Comparison of ENCODE assay signal across 10 cellular contexts in genomic region chr2:144323946-144324345, GRCh38.
A peak's percentile ranks its signal among the peaks of the same experiment; 100 is the strongest.
DNase-seq lines count a peak whose midpoint lies in the region; ATAC-seq and TF ChIP-seq lines count a peak whose summit lies in the region.
"Had no signal": no experiment of that assay in that cellular context is flagged by ENCODE, and none has a peak within 500 bp of the region (broad histone marks: within the 10 kb centered on the region; RNA-seq: fewer than 3 reads in every experiment).

No MANE protein-coding gene starts in this region.

- no peak for TF ChIP-seq CTCF in foreskin fibroblast (IDR thresholded peaks at IDR 0.05; ENCODE audit: low read depth, low read length)

- no peaks in the 10 kb centered on the region for H3K27me3 Mint-ChIP-seq in activated T-cell treated with anti-CD3 and anti-CD28 coated beads, Interleukin-2, amount 50 U/mL, for 72 hours (ENCODE audit: low read depth)
- no peaks in the 10 kb centered on the region for H3K27me3 Mint-ChIP-seq in T-helper 1 cell treated with Interleukin-12 subunit alpha and Interleukin-12 subunit beta and Interleukin-4 antibody, amounts not matched to agents 30 μg/mL and 1 μg/mL, for 36 hours (ENCODE audit: low read depth)

- DNase-seq in activated T-cell treated with anti-CD3 and anti-CD28 coated beads, Interleukin-2, amount 50 U/mL, for 72 hours, result no peak
- no peak for DNase-seq in activated T-cell treated with anti-CD3 and anti-CD28 coated beads, Interleukin-2, amount 50 U/mL, for 1 hour
- no peak for DNase-seq in stimulated activated effector memory CD8-positive, alpha-beta T cell treated with anti-CD3 and anti-CD28 coated beads, Interleukin-12 subunit alpha, Interleukin-12 subunit beta, amount 100 ng/mL, for 72 hours (ENCODE audit: low spot score in 2 of 2)
- DNase-seq in NCI-H2029 (lab: John Stamatoyannopoulos, UW), result no peak
- DNase-seq in foreskin fibroblast, result no peak
- DNase-seq in NCI-H345 treated with DMSO at 0.1 percent for 48 hours (lab: John Stamatoyannopoulos, UW; ENCODE audit: unreplicated experiment), result no peak
- DNase-seq: amygdala had no signal

- peak; percentile 32 to 33 for ATAC-seq in activated T-cell treated with anti-CD3 and anti-CD28 coated beads, Interleukin-2, amount 50 U/mL, for 72 hours (replicated peaks in 1 of 2)
- peak; percentile 60 for ATAC-seq in HG02852 (IDR thresholded peaks at IDR 0.05; ENCODE audit: unreplicated experiment)
- ATAC-seq in stimulated activated effector memory CD8-positive, alpha-beta T cell treated with anti-CD3 and anti-CD28 coated beads, Interleukin-12 subunit alpha, Interleukin-12 subunit beta, amount 100 ng/mL, for 72 hours, result peak; percentile 50

- H3K27ac Mint-ChIP-seq in activated T-cell treated with anti-CD3 and anti-CD28 coated beads, Interleukin-2, amount 50 U/mL, for 72 hours, result peak overlapping the region; percentile 100
- H3K27ac Mint-ChIP-seq in T-helper 1 cell treated with Interleukin-12 subunit alpha and Interleukin-12 subunit beta and Interleukin-4 antibody, amounts not matched to agents 30 μg/mL and 1 μg/mL, for 36 hours, result peak overlapping the region; percentile 77
- H3K27ac Mint-ChIP-seq in stimulated activated effector memory CD8-positive, alpha-beta T cell treated with anti-CD3 and anti-CD28 coated beads, Interleukin-12 subunit alpha, Interleukin-12 subunit beta, amount 100 ng/mL, for 72 hours, result peak overlapping the region; percentile 97

- H3K9me3 Mint-ChIP-seq in activated T-cell treated with anti-CD3 and anti-CD28 coated beads, Interleukin-2, amount 50 U/mL, for 72 hours, result no peaks in the 10 kb centered on the region
- no peaks in the 10 kb centered on the region for H3K9me3 Mint-ChIP-seq in T-helper 1 cell treated with Interleukin-12 subunit alpha and Interleukin-12 subunit beta and Interleukin-4 antibody, amounts not matched to agents 30 μg/mL and 1 μg/mL, for 36 hours
- H3K9me3 Mint-ChIP-seq in stimulated activated effector memory CD8-positive, alpha-beta T cell treated with anti-CD3 and anti-CD28 coated beads, Interleukin-12 subunit alpha, Interleukin-12 subunit beta, amount 100 ng/mL, for 72 hours, result no peaks in the 10 kb centered on the region

- peaks cover 80% of the 10 kb centered on the region for H3K4me1 Mint-ChIP-seq in activated T-cell treated with anti-CD3 and anti-CD28 coated beads, Interleukin-2, amount 50 U/mL, for 72 hours (ENCODE audit: low read depth)
- peaks cover 53% of the 10 kb centered on the region for H3K4me1 Mint-ChIP-seq in T-helper 1 cell treated with Interleukin-12 subunit alpha and Interleukin-12 subunit beta and Interleukin-4 antibody, amounts not matched to agents 30 μg/mL and 1 μg/mL, for 36 hours (ENCODE audit: low read depth)
- peaks cover 76% of the 10 kb centered on the region for H3K4me1 Mint-ChIP-seq in stimulated activated effector memory CD8-positive, alpha-beta T cell treated with anti-CD3 and anti-CD28 coated beads, Interleukin-12 subunit alpha, Interleukin-12 subunit beta, amount 100 ng/mL, for 72 hours

- peak overlapping the region; percentile 79 to 95 for H3K4me3 Mint-ChIP-seq in activated T-cell treated with anti-CD3 and anti-CD28 coated beads, Interleukin-2, amount 50 U/mL, for 72 hours
- H3K4me3 Mint-ChIP-seq in T-helper 1 cell treated with Interleukin-12 subunit alpha and Interleukin-12 subunit beta and Interleukin-4 antibody, amounts not matched to agents 30 μg/mL and 1 μg/mL, for 36 hours, result peak overlapping the region; percentile 45
- H3K4me3 Mint-ChIP-seq in stimulated activated effector memory CD8-positive, alpha-beta T cell treated with anti-CD3 and anti-CD28 coated beads, Interleukin-12 subunit alpha, Interleukin-12 subunit beta, amount 100 ng/mL, for 72 hours, result peak overlapping the region; percentile 79

- H3K36me3 Mint-ChIP-seq in activated T-cell treated with anti-CD3 and anti-CD28 coated beads, Interleukin-2, amount 50 U/mL, for 72 hours (ENCODE audit: insufficient read depth in 2 of 2), result peaks cover 8 to 14% of the 10 kb centered on the region in 2 donors
- H3K36me3 Mint-ChIP-seq in T-helper 1 cell treated with Interleukin-12 subunit alpha and Interleukin-12 subunit beta and Interleukin-4 antibody, amounts not matched to agents 30 μg/mL and 1 μg/mL, for 36 hours (ENCODE audit: low read depth), result peaks cover 10% of the 10 kb centered on the region
- peaks cover 50% of the 10 kb centered on the region for H3K36me3 Mint-ChIP-seq in stimulated activated effector memory CD8-positive, alpha-beta T cell treated with anti-CD3 and anti-CD28 coated beads, Interleukin-12 subunit alpha, Interleukin-12 subunit beta, amount 100 ng/mL, for 72 hours

- no peak overlapping the region for H3K4me3 ChIP-seq in foreskin fibroblast (ENCODE audit: low read depth in 1 of 2, low read length in 2 of 2)
- H3K4me3 ChIP-seq: smooth muscle cell had no signal
